In genomic region chr1:48697066-48697707, GRCh38 we compare ENCODE assay signal across 9 cellular contexts.
DNase-seq lines count a peak whose midpoint lies in the region; ATAC-seq, FAIRE-seq and TF ChIP-seq lines count a peak whose summit lies in the region.
"Had no signal": no experiment of that assay in that cellular context is flagged by ENCODE, and none has a peak within 500 bp of the region (broad histone marks: within the 10 kb centered on the region; RNA-seq: fewer than 3 reads in every experiment).

No MANE protein-coding gene starts in this region.

- no peaks in the 10 kb centered on the region for H3K4me1 Mint-ChIP-seq in activated naive CD4-positive, alpha-beta T cell treated with anti-CD3 and anti-CD28 coated beads for 36 hours (ENCODE audit: low read depth)

- no peaks in the 10 kb centered on the region for H3K36me3 Mint-ChIP-seq in activated naive CD4-positive, alpha-beta T cell treated with anti-CD3 and anti-CD28 coated beads for 36 hours (ENCODE audit: low read depth)

- peaks cover 14% of the 10 kb centered on the region for H3K27me3 Mint-ChIP-seq in activated naive CD4-positive, alpha-beta T cell treated with anti-CD3 and anti-CD28 coated beads for 36 hours (ENCODE audit: low read depth)

- ATAC-seq in heart right ventricle = peak in 2 of 8 donors; percentile 36 to 52

- H3K4me3 ChIP-seq in heart right ventricle (no peak overlapping the region), retinal pigment epithelial cell (ENCODE audit: low read length) (no peak overlapping the region)

- peak; percentile 77 to 94 (median 90) for TF ChIP-seq CTCF in heart right ventricle (IDR thresholded peaks at IDR 0.05)
- peak; percentile 96 for TF ChIP-seq CTCF in retinal pigment epithelial cell (conservative IDR thresholded peaks at IDR 0.05; ENCODE audit: low read depth, low read length)

- no peaks in the 10 kb centered on the region for H3K4me1 ChIP-seq in heart right ventricle

- intact Hi-C loops in activated naive CD4-positive, alpha-beta T cell treated with anti-CD3 and anti-CD28 coated beads for 36 hours (cut with micrococcal nuclease) = loop anchor here (1.0 kb wide), 2 partner anchors 125 to 145 kb away; no protein-coding TSS in a partner anchor
- intact Hi-C loops in heart right ventricle (cut with DNase I) = loop anchor here in 9 of 10 donors (1.0 to 10.0 kb wide), 5 partner anchors 122 to 590 kb away; no protein-coding TSS in a partner anchor

- peaks cover 0 to 61% (median 22%) of the 10 kb centered on the region in 7 donors for H3K27me3 ChIP-seq in heart right ventricle

- H3K36me3 ChIP-seq in heart right ventricle = no peaks in the 10 kb centered on the region

- CTCF ChIA-PET in activated naive CD4-positive, alpha-beta T cell treated with anti-CD3 and anti-CD28 coated beads for 36 hours (lab: Charles Lee) = interaction anchor here (0.6 to 2.9 kb wide), 12 partner anchors 9 to 967 kb away, joined by 3 to 13 read pairs (median 3); no protein-coding TSS in a partner anchor

- H3K27ac Mint-ChIP-seq in activated naive CD4-positive, alpha-beta T cell treated with anti-CD3 and anti-CD28 coated beads for 36 hours = no peak overlapping the region

- H3K27ac ChIP-seq in heart right ventricle = no peak overlapping the region

- no peaks in the 10 kb centered on the region for H3K9me3 ChIP-seq in heart right ventricle

- no peak overlapping the region for H3K4me3 Mint-ChIP-seq in activated naive CD4-positive, alpha-beta T cell treated with anti-CD3 and anti-CD28 coated beads for 36 hours

- 26 to 27% methylated on average over 5 of the region's 5 CpGs for WGBS in heart right ventricle, 2 donors

- no peaks in the 10 kb centered on the region for H3K9me3 Mint-ChIP-seq in activated naive CD4-positive, alpha-beta T cell treated with anti-CD3 and anti-CD28 coated beads for 36 hours

- DNase-seq in COLO668 (lab: John Stamatoyannopoulos, UW; ENCODE audit: unreplicated experiment) (peak; percentile 84), GM19239 (ENCODE audit: insufficient read length, low spot score) (peak; percentile 49), HT1080 (ENCODE audit: low read depth) (peak; percentile 52), RPMI8226 (peak; percentile 69), heart right ventricle (peak; percentile 29 to 58), retinal pigment epithelial cell (ENCODE audit: low read depth) (no peak), cerebellar nuclear complex (lab: John Stamatoyannopoulos, UW) (no peak)
- peak; percentile 75 for DNase-seq in activated naive CD4-positive, alpha-beta T cell treated with anti-CD3 and anti-CD28 coated beads for 36 hours

- FAIRE-seq in GM19239 (lab: Jason Lieb, UNC) = peak; percentile 97
- FAIRE-seq: TTC549 had no signal

Comparison
In these comparisons a context has a peak if more than half of its experiments do, and no peak if none do; other contexts are left out.
1. DNase-seq: peak in COLO668 (single experiment), GM19239 (single experiment), HT1080 (single experiment), RPMI8226 (single experiment), activated naive CD4-positive, alpha-beta T cell treated with anti-CD3 and anti-CD28 coated beads for 36 hours (single experiment) and heart right ventricle (2 of 2); none in retinal pigment epithelial cell (single experiment) and cerebellar nuclear complex (0 of 2).